In the genomic region with DNA sequence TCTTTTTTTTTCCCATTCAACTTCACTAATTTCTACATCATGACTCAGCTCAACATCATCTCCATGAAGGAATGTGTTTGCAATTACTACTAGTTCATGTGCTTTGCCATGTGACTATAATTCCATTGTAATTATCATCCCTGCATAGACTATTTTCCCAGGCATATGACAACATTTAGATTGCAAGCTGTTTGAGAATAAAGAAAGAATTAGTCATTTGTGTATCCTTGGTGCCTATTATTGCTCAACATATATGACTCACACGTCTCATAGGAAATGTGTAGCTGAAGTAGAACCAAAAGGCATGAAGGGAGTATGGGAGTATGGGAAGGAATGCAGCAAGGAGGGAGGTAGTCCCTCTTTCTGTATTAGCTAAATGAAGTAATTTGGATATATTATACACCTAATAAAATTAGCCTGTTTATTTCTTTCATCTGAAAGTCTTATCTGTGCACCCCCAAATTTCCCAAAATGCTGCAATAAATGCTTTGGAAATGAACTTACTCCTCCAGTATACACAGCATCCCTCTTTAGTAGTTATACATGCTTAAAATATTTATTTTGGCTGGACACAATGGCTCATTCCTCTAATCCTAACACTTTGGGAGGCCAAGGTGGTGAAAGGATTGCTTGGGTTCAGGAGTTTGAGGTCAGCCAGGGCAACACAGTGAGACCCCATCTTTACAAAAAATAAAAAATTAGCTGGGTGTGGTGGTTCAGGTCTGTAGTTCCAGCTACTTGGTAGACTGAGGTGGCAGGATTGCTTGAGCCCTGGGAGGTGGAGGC, we compare ENCODE assay signal across 11 cellular contexts.
DNase-seq lines count a peak whose midpoint lies in the region; ATAC-seq and TF ChIP-seq lines count a peak whose summit lies in the region.
"Had no signal": no experiment of that assay in that cellular context is flagged by ENCODE, and none has a peak within 500 bp of the region (broad histone marks: within the 10 kb centered on the region; RNA-seq: fewer than 3 reads in every experiment).

No MANE protein-coding gene starts in this region.

- no peaks in the 10 kb centered on the region for H3K27me3 ChIP-seq in BJ (ENCODE audit: control insufficient read depth, insufficient read depth, low read length)
- H3K27me3 ChIP-seq in lung (ENCODE audit: control insufficient read depth, insufficient read depth) = no peaks in the 10 kb centered on the region
- H3K27me3 ChIP-seq in spleen (replicated peaks in 1 of 7) = no peaks in the 10 kb centered on the region
- no peaks in the 10 kb centered on the region for H3K27me3 ChIP-seq in lower lobe of right lung (ENCODE audit: low read depth)

- TF ChIP-seq CTCF in BJ (IDR thresholded peaks at IDR 0.05; ENCODE audit: insufficient read depth, low read depth, low read length) = no peak
- no peak for TF ChIP-seq CTCF in lung (IDR thresholded peaks at IDR 0.05; ENCODE audit: control extremely low read depth, extremely low read depth)
- TF ChIP-seq CTCF in spleen (IDR thresholded peaks at IDR 0.05 in 8 of 11, conservative IDR thresholded peaks at IDR 0.05 in 3 of 11) = no peak
- no peak for TF ChIP-seq CTCF in lower lobe of right lung (IDR thresholded peaks at IDR 0.05)

- H3K4me3 ChIP-seq in BJ (ENCODE audit: low read depth, low read length) (no peak overlapping the region), lung (no peak overlapping the region), spleen (no peak overlapping the region), lower lobe of right lung (no peak overlapping the region)

- POLR2A ChIA-PET in BJ (lab: Charles Lee) = interaction anchor here (0.6 kb wide), 2 partner anchors 415 to 609 kb away, joined by 4 read pairs; no protein-coding TSS in a partner anchor

- CTCF ChIA-PET in BJ (lab: Yijun Ruan, JAX) = interaction anchor here (0.7 to 2.1 kb wide), 4 partner anchors 11 to 45 kb away, joined by 3 to 5 read pairs (median 3); no protein-coding TSS in a partner anchor

- H3K36me3 ChIP-seq in BJ (ENCODE audit: control insufficient read depth, insufficient read depth, low read length) = no peaks in the 10 kb centered on the region
- H3K36me3 ChIP-seq in lung (ENCODE audit: control insufficient read depth in 2 of 2, insufficient read depth in 2 of 2, low read length in 2 of 2) = no peaks in the 10 kb centered on the region
- H3K36me3 ChIP-seq in spleen = no peaks in the 10 kb centered on the region
- H3K36me3 ChIP-seq in lower lobe of right lung = no peaks in the 10 kb centered on the region

- TF ChIP-seq POLR2A in spleen (IDR thresholded peaks at IDR 0.05) = no peak

- H3K9me3 ChIP-seq in lung (ENCODE audit: control insufficient read depth in 2 of 2, insufficient read depth in 1 of 2, low read length in 1 of 2) = no peaks in the 10 kb centered on the region
- H3K9me3 ChIP-seq in spleen = peaks cover 0 to 9% (median 3%) of the 10 kb centered on the region in 8 donors
- no peaks in the 10 kb centered on the region for H3K9me3 ChIP-seq in lower lobe of right lung

- DNase-seq in BJ (ENCODE audit: low read depth) (peak; percentile 100), LoVo (ENCODE audit: low spot score) (peak; percentile 24), brain pericyte (ENCODE audit: low read depth, low spot score) (peak; percentile 81), lung (ENCODE audit: low spot score) (no peak), spleen (no peak), lower lobe of right lung (no peak)
- no peak for DNase-seq in activated effector memory CD4-positive, alpha-beta T cell treated with Interleukin-2 at 50 U/mL for 16 hours
- DNase-seq: activated CD4-positive, alpha-beta memory T cell treated with anti-CD3 and anti-CD28 coated beads, Interleukin-2, amount 10 ng/mL, durations not matched to agents 7 days and 5 days; glutamatergic neuron; KG1 had no signal

- H3K27ac ChIP-seq in lung (ENCODE audit: low read depth in 1 of 2, low read length in 1 of 2) (no peak overlapping the region), spleen (no peak overlapping the region), lower lobe of right lung (no peak overlapping the region)

- WGBS in lung, 2 donors = 31 to 50% methylated on average over 1 of the region's 1 CpG
- 49 to 76% (median 57%) methylated on average over 1 of the region's 1 CpG for WGBS in spleen, 5 donors

- no peaks in the 10 kb centered on the region for H3K4me1 ChIP-seq in lung (ENCODE audit: control insufficient read depth in 2 of 2, insufficient read depth in 2 of 2, low read length in 2 of 2)
- no peaks in the 10 kb centered on the region for H3K4me1 ChIP-seq in spleen
- no peaks in the 10 kb centered on the region for H3K4me1 ChIP-seq in lower lobe of right lung

- ATAC-seq in lung (ENCODE audit: insufficient read depth, low FRiP score) (peak; percentile 66), GM18861 (IDR thresholded peaks at IDR 0.05; ENCODE audit: unreplicated experiment) (no peak), lower lobe of right lung (no peak)

- intact Hi-C loops in spleen (cut with DNase I; ENCODE audit: low total_unique reads) (no loop called here), lower lobe of right lung (cut with DNase I) (no loop called here)

Comparison
In these comparisons a context has a peak if more than half of its experiments do, and no peak if none do; other contexts are left out.
1. DNase-seq: peak in BJ (single experiment), LoVo (single experiment) and brain pericyte (single experiment); none in lung (single experiment), activated effector memory CD4-positive, alpha-beta T cell treated with Interleukin-2 at 50 U/mL for 16 hours (single experiment), spleen (single experiment) and lower lobe of right lung (single experiment).